Comparison of ENCODE assay signal across 22 cellular contexts in the genomic region with DNA sequence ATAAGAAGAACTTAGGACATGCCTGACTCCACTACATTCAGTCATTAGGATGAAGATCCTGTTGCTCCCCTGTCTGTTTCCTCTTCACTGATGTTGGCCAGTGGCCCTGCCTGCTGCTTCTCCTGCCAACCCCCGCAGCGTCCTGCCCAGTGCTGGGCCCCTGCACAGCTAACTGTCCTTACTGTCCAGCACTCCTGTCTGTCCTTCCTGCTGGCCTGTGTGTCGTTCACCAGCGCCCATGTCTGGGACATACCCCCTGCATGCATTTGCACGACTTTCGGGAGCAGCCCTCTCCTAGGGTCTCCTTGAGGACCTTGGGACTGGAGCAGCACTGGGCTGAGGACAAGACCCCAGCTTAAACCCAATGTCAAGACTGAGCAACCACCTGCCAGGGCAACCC.
"Had no signal": no experiment of that assay in that cellular context is flagged by ENCODE, and none has a peak within 500 bp of the region (broad histone marks: within the 10 kb centered on the region; RNA-seq: fewer than 3 reads in every experiment).

No MANE protein-coding gene starts in this region.

- H3K27ac ChIP-seq: esophagus muscularis mucosa, gastrocnemius medialis, left lung, lower lobe of right lung had no signal

- H3K27ac Mint-ChIP-seq: dendritic cell treated with granulocyte-macrophage colony-stimulating factor and Interleukin-4, amounts not matched to agents 40 ng/mL and 50 ng/mL, for 4 days; effector memory CD8-positive, alpha-beta T cell; mesothelial cell of epicardium had no signal

- H3K9me3 Mint-ChIP-seq: dendritic cell treated with granulocyte-macrophage colony-stimulating factor and Interleukin-4, amounts not matched to agents 40 ng/mL and 50 ng/mL, for 4 days had no signal

- H3K4me3 ChIP-seq: esophagus muscularis mucosa, gastrocnemius medialis, heart right ventricle, left lung, lower lobe of right lung, mucosa of descending colon had no signal

- H3K36me3 ChIP-seq: esophagus muscularis mucosa, gastrocnemius medialis, heart right ventricle, left lung, lower lobe of right lung had no signal

- H3K9me3 ChIP-seq: esophagus muscularis mucosa, gastrocnemius medialis, left lung, lower lobe of right lung, mucosa of descending colon had no signal

- DNase-seq: cortex of kidney; effector CD8-positive, alpha-beta T cell; effector memory CD8-positive, alpha-beta T cell; foreskin melanocyte; gastrocnemius medialis; glutamatergic neuron; head of caudate nucleus; heart right ventricle; hippocampal formation; left cardiac atrium; left ventricle myocardium superior; lower lobe of right lung; mesenchymal stem cell; mucosa of descending colon had no signal

- H3K27me3 ChIP-seq: esophagus muscularis mucosa, gastrocnemius medialis, left lung had no signal

- FAIRE-seq: colon, endothelial cell of umbilical vein, islet of Langerhans, keratinocyte had no signal

- H3K27me3 Mint-ChIP-seq: effector memory CD8-positive, alpha-beta T cell had no signal

- ATAC-seq: effector memory CD8-positive, alpha-beta T cell; gastrocnemius medialis; heart right ventricle; left cardiac atrium; left lung; left ventricle myocardium superior; lower lobe of right lung; mucosa of descending colon had no signal

- H3K4me1 ChIP-seq: gastrocnemius medialis, lower lobe of right lung had no signal

- H3K4me3 Mint-ChIP-seq: dendritic cell treated with granulocyte-macrophage colony-stimulating factor and Interleukin-4, amounts not matched to agents 40 ng/mL and 50 ng/mL, for 4 days; effector memory CD8-positive, alpha-beta T cell; mesothelial cell of epicardium had no signal
